ENCODE assay signal across 11 cellular contexts in genomic region chr9:95049761-95050160, GRCh38.
DNase-seq lines count a peak whose midpoint lies in the region; ATAC-seq and TF ChIP-seq lines count a peak whose summit lies in the region.
"Had no signal": no experiment of that assay in that cellular context is flagged by ENCODE, and none has a peak within 500 bp of the region (broad histone marks: within the 10 kb centered on the region; RNA-seq: fewer than 3 reads in every experiment).

No MANE protein-coding gene starts in this region.

- peak overlapping the region; percentile 36 for H3K4me3 ChIP-seq in AG09309 (ENCODE audit: control insufficient read depth, low read depth, low read length)
- peak overlapping the region in 2 of 4 donors; percentile 3 to 68 for H3K4me3 ChIP-seq in Peyer's patch
- H3K4me3 ChIP-seq in fibroblast of lung (replicated peaks in 1 of 4; ENCODE audit: control extremely low read depth in 1 of 4, insufficient read depth in 1 of 4, low read depth in 3 of 4, low read length in 4 of 4) = peak overlapping the region; percentile 62 to 74 (median 70)
- H3K4me3 ChIP-seq in parathyroid adenoma (ENCODE audit: low read depth, low read length) = peak overlapping the region; percentile 99

- in situ Hi-C loops in G401 (cut with HindIII; ENCODE audit: low sequenced_read_pairs) = no loop called here

- H3K4me1 ChIP-seq in Peyer's patch (peaks cover 0 to 32% (median 4%) of the 10 kb centered on the region in 4 donors), fibroblast of lung (ENCODE audit: control insufficient read depth, extremely low read depth, insufficient read depth, low read length) (peaks cover 5% of the 10 kb centered on the region), parathyroid adenoma (peaks cover 4% of the 10 kb centered on the region)

- peaks cover 71% of the 10 kb centered on the region for H3K79me2 ChIP-seq in fibroblast of lung (ENCODE audit: control insufficient read depth, insufficient read depth, low read length)
- peaks cover 26% of the 10 kb centered on the region for H3K79me2 ChIP-seq in parathyroid adenoma

- H3K27me3 Mint-ChIP-seq in stimulated activated naive B cell treated with anti-CD40 and anti-IgM and Interleukin-4, amounts not matched to agents 10 μg/mL and 1 μg/mL and 100 μg/mL, for 72 hours = peaks cover 8 to 9% of the 10 kb centered on the region in 2 donors

- H3K9me3 Mint-ChIP-seq in stimulated activated naive B cell treated with anti-CD40 and anti-IgM and Interleukin-4, amounts not matched to agents 10 μg/mL and 1 μg/mL and 100 μg/mL, for 72 hours = no peaks in the 10 kb centered on the region
- H3K9me3 Mint-ChIP-seq: immature natural killer cell had no signal

- H3K36me3 ChIP-seq in Peyer's patch (no peaks in the 10 kb centered on the region), fibroblast of lung (ENCODE audit: control insufficient read depth, insufficient read depth, low read length) (peaks cover 2% of the 10 kb centered on the region), parathyroid adenoma (ENCODE audit: control insufficient read depth, insufficient read depth, low read length) (peaks cover 6% of the 10 kb centered on the region)

- H3K9ac ChIP-seq in fibroblast of lung (ENCODE audit: insufficient read depth, low read length) (no peak overlapping the region), parathyroid adenoma (no peak overlapping the region)

- H3K9me3 ChIP-seq in Peyer's patch (no peaks in the 10 kb centered on the region), fibroblast of lung (ENCODE audit: control insufficient read depth, insufficient read depth, low read depth, low read length) (no peaks in the 10 kb centered on the region), parathyroid adenoma (ENCODE audit: control insufficient read depth, low read length) (no peaks in the 10 kb centered on the region)

- H3K27me3 ChIP-seq in Peyer's patch = no peaks in the 10 kb centered on the region
- no peaks in the 10 kb centered on the region for H3K27me3 ChIP-seq in fibroblast of lung (ENCODE audit: control insufficient read depth, insufficient read depth, low read length)
- no peaks in the 10 kb centered on the region for H3K27me3 ChIP-seq in parathyroid adenoma (ENCODE audit: control insufficient read depth, insufficient read depth, low read length)

- H3K27ac ChIP-seq in Peyer's patch (peak overlapping the region in 3 of 4 donors; percentile 22 to 89 (median 22)), fibroblast of lung (ENCODE audit: insufficient read depth, low read length) (peak overlapping the region; percentile 37), parathyroid adenoma (peak overlapping the region; percentile 93)

- TF ChIP-seq CTCF in AG09309 (IDR thresholded peaks at IDR 0.05; ENCODE audit: control insufficient read depth, insufficient read depth, low read depth, low read length, missing control alignments) (no peak), Peyer's patch (IDR thresholded peaks at IDR 0.05) (no peak), fibroblast of lung (conservative IDR thresholded peaks at IDR 0.05 in 1 of 2, IDR thresholded peaks at IDR 0.05 in 1 of 2; ENCODE audit: low read depth in 1 of 2, low read length in 2 of 2) (no peak), parathyroid adenoma (IDR thresholded peaks at IDR 0.05) (no peak)

- peaks cover 5 to 8% of the 10 kb centered on the region in 2 donors for H3K4me1 Mint-ChIP-seq in stimulated activated naive B cell treated with anti-CD40 and anti-IgM and Interleukin-4, amounts not matched to agents 10 μg/mL and 1 μg/mL and 100 μg/mL, for 72 hours

- H3K27ac Mint-ChIP-seq in stimulated activated naive B cell treated with anti-CD40 and anti-IgM and Interleukin-4, amounts not matched to agents 10 μg/mL and 1 μg/mL and 100 μg/mL, for 72 hours = no peak overlapping the region
- H3K27ac Mint-ChIP-seq: immature natural killer cell had no signal

- no peak overlapping the region for H3K4me3 Mint-ChIP-seq in stimulated activated naive B cell treated with anti-CD40 and anti-IgM and Interleukin-4, amounts not matched to agents 10 μg/mL and 1 μg/mL and 100 μg/mL, for 72 hours

- ATAC-seq in stimulated activated naive CD8-positive, alpha-beta T cell treated with anti-CD3 and anti-CD28 coated beads, Interleukin-15, Interleukin-2, amounts not matched to agents 100 U/mL and 50 U/mL, for 24 hours = no peak
- no peak for ATAC-seq in stimulated activated naive B cell treated with anti-CD40 and anti-IgM and Interleukin-4, amounts not matched to agents 10 μg/mL and 1 μg/mL and 100 μg/mL, for 72 hours (replicated peaks)

- H3K4me2 ChIP-seq in fibroblast of lung (ENCODE audit: extremely low read depth, insufficient read depth, low read length) (peak overlapping the region; percentile 95), parathyroid adenoma (ENCODE audit: low read length) (peak overlapping the region; percentile 76)

- no peaks in the 10 kb centered on the region for H4K20me1 ChIP-seq in fibroblast of lung (ENCODE audit: control insufficient read depth, extremely low read depth, insufficient read depth, low read length)

- no peak for TF ChIP-seq POLR2A in Peyer's patch (IDR thresholded peaks at IDR 0.05)

- DNase-seq in AG09309 (ENCODE audit: low read depth) = no peak
- no peak for DNase-seq in Peyer's patch
- peak in 1 of 2 donors; percentile 37 for DNase-seq in fibroblast of lung (ENCODE audit: low read depth in 2 of 2)
- no peak for DNase-seq in stimulated activated naive CD8-positive, alpha-beta T cell treated with anti-CD3 and anti-CD28 coated beads, Interleukin-15, Interleukin-2, amounts not matched to agents 100 U/mL and 50 U/mL, for 24 hours
- no peak for DNase-seq in stimulated activated naive B cell treated with anti-CD40 and anti-IgM and Interleukin-4, amounts not matched to agents 10 μg/mL and 1 μg/mL and 100 μg/mL, for 72 hours
- DNase-seq in G401 (ENCODE audit: low spot score) = no peak
- no peak for DNase-seq in OCI-M1 (lab: John Stamatoyannopoulos, UW)
- DNase-seq: amygdala, COR-L47, immature natural killer cell had no signal

- H3K36me3 Mint-ChIP-seq in stimulated activated naive B cell treated with anti-CD40 and anti-IgM and Interleukin-4, amounts not matched to agents 10 μg/mL and 1 μg/mL and 100 μg/mL, for 72 hours = peaks cover 5 to 6% of the 10 kb centered on the region in 2 donors

- no peak overlapping the region for H2AFZ ChIP-seq in fibroblast of lung (ENCODE audit: low read length)
- no peak overlapping the region for H2AFZ ChIP-seq in parathyroid adenoma

Comparison
In these comparisons a context has a peak if more than half of its experiments do, and no peak if none do; other contexts are left out.
1. H3K27ac ChIP-seq: peak in every context shown above with its lines; median percentile 93 in parathyroid adenoma; 37 in fibroblast of lung; 22 in Peyer's patch.